8 cellular contexts compared by ENCODE assay signal in the genomic region with DNA sequence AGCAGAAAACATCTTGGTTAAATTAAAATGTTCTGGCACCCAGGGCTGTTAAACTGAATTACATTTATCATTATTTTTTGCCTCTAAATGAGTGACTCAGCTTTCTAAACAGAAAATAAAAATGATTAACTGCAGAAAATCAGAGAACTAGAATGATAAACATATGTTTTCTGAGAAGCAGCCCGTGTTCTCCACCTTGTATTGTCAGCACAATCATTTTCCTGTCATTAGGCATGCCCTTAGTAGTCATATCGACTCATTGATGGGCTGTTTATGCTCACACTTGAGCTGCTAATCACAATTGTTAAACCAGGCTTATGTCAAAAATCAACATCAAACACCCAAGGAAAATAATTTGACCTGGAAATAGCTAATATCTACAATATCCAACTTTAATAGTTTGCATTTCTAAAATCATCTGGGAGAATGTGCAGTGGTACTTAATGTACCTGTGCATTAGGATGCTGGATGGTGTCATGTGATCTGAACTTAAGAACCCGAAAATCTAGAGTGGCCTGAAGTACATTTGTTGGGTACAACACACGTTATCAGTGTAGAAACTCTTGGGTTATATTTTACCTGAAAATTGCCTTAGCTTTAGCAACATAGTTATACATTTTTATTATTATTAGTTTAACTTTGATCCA. TPM values are rescaled to one million over a fixed set of nuclear protein-coding genes. Genes with fewer than 3 reads are reported as not detected.
A peak's percentile ranks its signal among the peaks of the same experiment; 100 is the strongest.
DNase-seq lines count a peak whose midpoint lies in the region; ATAC-seq and TF ChIP-seq lines count a peak whose summit lies in the region.

No MANE protein-coding gene starts in this region.

- peak overlapping the region; percentile 90 for H3K27ac Mint-ChIP-seq in CD4-positive, alpha-beta T cell
- peak overlapping the region; percentile 97 for H3K27ac Mint-ChIP-seq in activated CD8-positive, alpha-beta T cell treated with anti-CD3 and anti-CD28 coated beads, Interleukin-2, amount 10 ng/mL, durations not matched to agents 7 days and 5 days
- peak overlapping the region in 4 of 6 donors; percentile 24 to 95 (median 86) for H3K27ac Mint-ChIP-seq in naive B cell

- CTCF ChIA-PET in CD4-positive, alpha-beta T cell (lab: Charles Lee) = interaction anchor here (0.9 to 2.1 kb wide), 4 partner anchors 8 to 59 kb away, joined by 3 to 11 read pairs (median 4); no protein-coding TSS in a partner anchor
- CTCF ChIA-PET in activated CD8-positive, alpha-beta T cell treated with anti-CD3 and anti-CD28 coated beads, Interleukin-2, amount 10 ng/mL, durations not matched to agents 7 days and 5 days (lab: Charles Lee) = interaction anchor here (0.8 to 3.9 kb wide), 7 partner anchors 8 to 292 kb away, joined by 3 to 15 read pairs (median 5); no protein-coding TSS in a partner anchor

- TF ChIP-seq CTCF in CD4-positive, alpha-beta T cell (IDR thresholded peaks at IDR 0.05) = no peak

- peak overlapping the region; percentile 48 for H3K27ac ChIP-seq in CD4-positive, alpha-beta T cell (ENCODE audit: low read depth, low read length)

- no peaks in the 10 kb centered on the region for H3K9me3 Mint-ChIP-seq in CD4-positive, alpha-beta T cell
- H3K9me3 Mint-ChIP-seq in activated CD8-positive, alpha-beta T cell treated with anti-CD3 and anti-CD28 coated beads, Interleukin-2, amount 10 ng/mL, durations not matched to agents 7 days and 5 days (ENCODE audit: insufficient read depth) = no peaks in the 10 kb centered on the region
- peaks cover 0 to 1% (median 0%) of the 10 kb centered on the region in 7 donors for H3K9me3 Mint-ChIP-seq in naive B cell

- POLR2A ChIA-PET in CD4-positive, alpha-beta T cell (lab: Charles Lee) = interaction anchor here (0.6 to 2.7 kb wide), 10 partner anchors 8 to 84 kb away, joined by 3 to 13 read pairs (median 4); no protein-coding TSS in a partner anchor
- POLR2A ChIA-PET in activated CD8-positive, alpha-beta T cell treated with anti-CD3 and anti-CD28 coated beads, Interleukin-2, amount 10 ng/mL, durations not matched to agents 7 days and 5 days (lab: Charles Lee) = interaction anchor here (0.5 to 3.1 kb wide), 5 partner anchors 22 to 85 kb away, joined by 3 to 19 read pairs (median 3); no protein-coding TSS in a partner anchor

- H3K4me3 Mint-ChIP-seq in CD4-positive, alpha-beta T cell = peak overlapping the region; percentile 95
- peak overlapping the region; percentile 97 for H3K4me3 Mint-ChIP-seq in activated CD8-positive, alpha-beta T cell treated with anti-CD3 and anti-CD28 coated beads, Interleukin-2, amount 10 ng/mL, durations not matched to agents 7 days and 5 days
- peak overlapping the region in 7 of 8 donors; percentile 89 to 96 (median 94) for H3K4me3 Mint-ChIP-seq in naive B cell

- peaks cover 47% of the 10 kb centered on the region for H3K4me1 Mint-ChIP-seq in CD4-positive, alpha-beta T cell (ENCODE audit: low read depth)
- peaks cover 31% of the 10 kb centered on the region for H3K4me1 Mint-ChIP-seq in activated CD8-positive, alpha-beta T cell treated with anti-CD3 and anti-CD28 coated beads, Interleukin-2, amount 10 ng/mL, durations not matched to agents 7 days and 5 days (ENCODE audit: low read depth)
- peaks cover 11 to 44% (median 12%) of the 10 kb centered on the region in 3 donors for H3K4me1 Mint-ChIP-seq in naive B cell

- peaks cover 4% of the 10 kb centered on the region for H3K36me3 Mint-ChIP-seq in CD4-positive, alpha-beta T cell (ENCODE audit: low read depth)
- peaks cover 39% of the 10 kb centered on the region for H3K36me3 Mint-ChIP-seq in activated CD8-positive, alpha-beta T cell treated with anti-CD3 and anti-CD28 coated beads, Interleukin-2, amount 10 ng/mL, durations not matched to agents 7 days and 5 days (ENCODE audit: low read depth)
- peaks cover 0 to 7% of the 10 kb centered on the region in 2 donors for H3K36me3 Mint-ChIP-seq in naive B cell

- DNase-seq in CD4-positive, alpha-beta T cell = no peak
- DNase-seq in activated CD8-positive, alpha-beta T cell treated with anti-CD3 and anti-CD28 coated beads, Interleukin-2, amount 10 ng/mL, durations not matched to agents 7 days and 5 days = no peak
- DNase-seq in naive B cell (no peak), SHP77 (lab: John Stamatoyannopoulos, UW) (no peak), RKO (ENCODE audit: low spot score) (no peak), DMS53 treated with DMSO at 0.1 percent for 48 hours (lab: John Stamatoyannopoulos, UW; ENCODE audit: unreplicated experiment) (no peak), germinal center (ENCODE audit: low spot score) (no peak)

- no peaks in the 10 kb centered on the region for H3K27me3 Mint-ChIP-seq in CD4-positive, alpha-beta T cell
- H3K27me3 Mint-ChIP-seq in activated CD8-positive, alpha-beta T cell treated with anti-CD3 and anti-CD28 coated beads, Interleukin-2, amount 10 ng/mL, durations not matched to agents 7 days and 5 days (ENCODE audit: low read depth) = no peaks in the 10 kb centered on the region
- H3K27me3 Mint-ChIP-seq in naive B cell = no peaks in the 10 kb centered on the region

- H3K9me3 ChIP-seq in CD4-positive, alpha-beta T cell (ENCODE audit: control insufficient read depth, low read length) = no peaks in the 10 kb centered on the region

- intact Hi-C loops in CD4-positive, alpha-beta T cell (cut with DNase I, micrococcal nuclease) = loop anchor here in 1 of 2 experiments (5.0 to 10.0 kb wide), 2 partner anchors 51 to 83 kb away; no protein-coding TSS in a partner anchor

- ATAC-seq in CD4-positive, alpha-beta T cell (ENCODE audit: poor library complexity) = no peak
- ATAC-seq in GM21576 (IDR thresholded peaks at IDR 0.05; ENCODE audit: unreplicated experiment) (peak; percentile 28), naive B cell (ENCODE audit: low read depth in 2 of 2) (no peak)
- no peak for ATAC-seq in activated CD8-positive, alpha-beta T cell treated with anti-CD3 and anti-CD28 coated beads, Interleukin-2, amount 10 ng/mL, durations not matched to agents 7 days and 5 days

- H3K27me3 ChIP-seq in CD4-positive, alpha-beta T cell (ENCODE audit: control insufficient read depth, insufficient read depth, low read length) = no peaks in the 10 kb centered on the region

RNA-seq across cellular contexts. Expression of gene MDFIC, which starts 2.3 kb away (rescaled TPM):
- total RNA-seq in CD4-positive, alpha-beta T cell = 10 to 100 TPM; 25.9 to 27.1 TPM
- total RNA-seq in activated CD8-positive, alpha-beta T cell treated with anti-CD3 and anti-CD28 coated beads, Interleukin-2, amount 10 ng/mL, durations not matched to agents 7 days and 5 days = 10 to 100 TPM; 63.6 to 69.8 TPM
- 10 to 100 TPM; 29.0 to 68.6 (median 40.0) TPM for polyA plus RNA-seq in naive B cell (ENCODE audit: low read depth in 6 of 6)
